Comparison of ENCODE assay signal across 12 cellular contexts in genomic region chr4:101114936-101115372, GRCh38.
DNase-seq lines count a peak whose midpoint lies in the region; ATAC-seq and TF ChIP-seq lines count a peak whose summit lies in the region.
"Had no signal": no experiment of that assay in that cellular context is flagged by ENCODE, and none has a peak within 500 bp of the region (broad histone marks: within the 10 kb centered on the region; RNA-seq: fewer than 3 reads in every experiment).

No MANE protein-coding gene starts in this region.

- peak overlapping the region; percentile 53 for H3K27ac Mint-ChIP-seq in central memory CD8-positive, alpha-beta T cell (ENCODE audit: low read depth)
- no peak overlapping the region for H3K27ac Mint-ChIP-seq in T-helper 17 cell
- H3K27ac Mint-ChIP-seq: activated naive CD8-positive, alpha-beta T cell treated with anti-CD3 and anti-CD28 coated beads, Interleukin-2, amount 10 ng/mL, durations not matched to agents 7 days and 5 days had no signal

- intact Hi-C loops in heart left ventricle (cut with DNase I) (no loop called here), left ventricle myocardium inferior (cut with micrococcal nuclease) (no loop called here), left lung (cut with DNase I) (no loop called here)

- no peaks in the 10 kb centered on the region for H3K36me3 Mint-ChIP-seq in central memory CD8-positive, alpha-beta T cell (ENCODE audit: insufficient read depth)
- H3K36me3 Mint-ChIP-seq in T-helper 17 cell (ENCODE audit: low read depth): no peaks in the 10 kb centered on the region

- ATAC-seq in heart left ventricle: peak in 3 of 4 donors; percentile 63 to 81 (median 71)
- no peak for ATAC-seq in central memory CD8-positive, alpha-beta T cell (replicated peaks; ENCODE audit: extremely low read depth, poor library complexity, severe bottlenecking)
- ATAC-seq in left lung: peak; percentile 69
- ATAC-seq in T-helper 17 cell: no peak
- no peak for ATAC-seq in activated CD4-positive, CD25-positive, alpha-beta regulatory T cell treated with anti-CD3 and anti-CD28 coated beads, Interleukin-2, amount 50 U/mL, for 24 hours

- H3K27ac ChIP-seq in heart left ventricle: no peak overlapping the region
- no peak overlapping the region for H3K27ac ChIP-seq in left ventricle myocardium inferior (replicated peaks)
- H3K27ac ChIP-seq in left lung: no peak overlapping the region
- H3K27ac ChIP-seq: parathyroid adenoma had no signal

- H3K4me3 Mint-ChIP-seq in central memory CD8-positive, alpha-beta T cell: no peak overlapping the region
- no peak overlapping the region for H3K4me3 Mint-ChIP-seq in T-helper 17 cell
- H3K4me3 Mint-ChIP-seq: activated naive CD8-positive, alpha-beta T cell treated with anti-CD3 and anti-CD28 coated beads, Interleukin-2, amount 10 ng/mL, durations not matched to agents 7 days and 5 days had no signal

- H3K9me3 Mint-ChIP-seq in central memory CD8-positive, alpha-beta T cell: no peaks in the 10 kb centered on the region
- H3K9me3 Mint-ChIP-seq: activated naive CD8-positive, alpha-beta T cell treated with anti-CD3 and anti-CD28 coated beads, Interleukin-2, amount 10 ng/mL, durations not matched to agents 7 days and 5 days had no signal

- H3K36me3 ChIP-seq in heart left ventricle (no peaks in the 10 kb centered on the region), left ventricle myocardium inferior (no peaks in the 10 kb centered on the region), left lung (no peaks in the 10 kb centered on the region)

- peaks cover 35% of the 10 kb centered on the region for H3K4me1 Mint-ChIP-seq in central memory CD8-positive, alpha-beta T cell
- peaks cover 6% of the 10 kb centered on the region for H3K4me1 Mint-ChIP-seq in T-helper 17 cell
- H3K4me1 Mint-ChIP-seq: activated naive CD8-positive, alpha-beta T cell treated with anti-CD3 and anti-CD28 coated beads, Interleukin-2, amount 10 ng/mL, durations not matched to agents 7 days and 5 days had no signal

- TF ChIP-seq CTCF in heart left ventricle (IDR thresholded peaks at IDR 0.05) (no peak), left ventricle myocardium inferior (IDR thresholded peaks at IDR 0.05; ENCODE audit: borderline replicate concordance) (no peak), left lung (IDR thresholded peaks at IDR 0.05) (no peak)

- H3K27me3 ChIP-seq in heart left ventricle (no peaks in the 10 kb centered on the region), left ventricle myocardium inferior (ENCODE audit: low read depth) (no peaks in the 10 kb centered on the region), left lung (no peaks in the 10 kb centered on the region)

- H3K4me3 ChIP-seq in heart left ventricle (no peak overlapping the region), left ventricle myocardium inferior (no peak overlapping the region), left lung (no peak overlapping the region)

- 55 to 71% (median 65%) methylated on average over 2 of the region's 2 CpGs for WGBS in heart left ventricle, 4 donors

- no peak for TF ChIP-seq POLR2A in heart left ventricle (IDR thresholded peaks at IDR 0.05)

- DNase-seq in heart left ventricle (no peak), left ventricle myocardium inferior (no peak), left lung (no peak), cerebellar nuclear complex (lab: John Stamatoyannopoulos, UW) (no peak), T-helper 17 cell (no peak), OCI-M1 (lab: John Stamatoyannopoulos, UW) (no peak)
- no peak for DNase-seq in central memory CD8-positive, alpha-beta T cell (ENCODE audit: low spot score in 2 of 2)
- DNase-seq: activated naive CD8-positive, alpha-beta T cell treated with anti-CD3 and anti-CD28 coated beads, Interleukin-2, amount 10 ng/mL, durations not matched to agents 7 days and 5 days; AML-193; NCI-H82 had no signal

- H3K4me1 ChIP-seq in heart left ventricle: peaks cover 0 to 19% (median 0%) of the 10 kb centered on the region in 12 donors
- H3K4me1 ChIP-seq in left ventricle myocardium inferior: peaks cover 8% of the 10 kb centered on the region
- peaks cover 0 to 4% of the 10 kb centered on the region in 2 donors for H3K4me1 ChIP-seq in left lung
- H3K4me1 ChIP-seq: parathyroid adenoma had no signal

- H3K9me3 ChIP-seq in heart left ventricle (no peaks in the 10 kb centered on the region), left ventricle myocardium inferior (replicated peaks) (no peaks in the 10 kb centered on the region), left lung (no peaks in the 10 kb centered on the region), T-helper 17 cell (ENCODE audit: control insufficient read depth, low read length, poor library complexity, severe bottlenecking) (no peaks in the 10 kb centered on the region)

- H3K27me3 Mint-ChIP-seq in central memory CD8-positive, alpha-beta T cell: no peaks in the 10 kb centered on the region
- H3K27me3 Mint-ChIP-seq in T-helper 17 cell: no peaks in the 10 kb centered on the region
- H3K27me3 Mint-ChIP-seq: activated naive CD8-positive, alpha-beta T cell treated with anti-CD3 and anti-CD28 coated beads, Interleukin-2, amount 10 ng/mL, durations not matched to agents 7 days and 5 days had no signal

Comparison
In these comparisons a context has a peak if more than half of its experiments do, and no peak if none do; other contexts are left out.
1. ATAC-seq: peak in heart left ventricle (3 of 4) and left lung (single experiment); none in central memory CD8-positive, alpha-beta T cell (single experiment), T-helper 17 cell (single experiment) and activated CD4-positive, CD25-positive, alpha-beta regulatory T cell treated with anti-CD3 and anti-CD28 coated beads, Interleukin-2, amount 50 U/mL, for 24 hours (0 of 2).